Comparison of ENCODE assay signal across 19 cellular contexts in the genomic region with DNA sequence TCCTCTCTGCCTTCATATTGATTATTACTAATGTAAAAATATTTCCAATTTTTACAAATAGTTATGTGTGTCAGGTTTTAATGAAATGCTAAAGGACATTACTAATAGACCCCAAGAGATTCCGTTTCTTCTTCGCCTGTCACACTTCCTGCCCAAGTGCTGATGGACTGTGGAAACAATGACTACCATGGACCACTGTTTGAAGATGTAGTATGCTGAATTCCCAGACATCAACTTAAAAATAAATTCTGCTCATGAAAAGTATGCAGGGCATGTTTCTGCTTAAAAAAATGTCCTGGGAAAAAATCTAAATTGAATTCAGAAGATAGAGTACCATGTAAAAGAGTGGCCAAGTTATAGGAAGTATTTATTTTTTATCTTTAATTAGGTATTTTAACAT.
"Had no signal": no experiment of that assay in that cellular context is flagged by ENCODE, and none has a peak within 500 bp of the region (broad histone marks: within the 10 kb centered on the region; RNA-seq: fewer than 3 reads in every experiment).

No MANE protein-coding gene starts in this region.

- H3K27me3 ChIP-seq: body of pancreas, esophagus muscularis mucosa, heart right ventricle, pancreas, tibial nerve had no signal

- H3K36me3 ChIP-seq: esophagus muscularis mucosa, heart right ventricle, left ventricle myocardium inferior, pancreas, tibial nerve had no signal

- H3K9me3 ChIP-seq: body of pancreas, esophagus muscularis mucosa, heart right ventricle, left ventricle myocardium inferior, pancreas, tibial nerve had no signal

- H3K4me3 Mint-ChIP-seq: activated CD8-positive, alpha-beta T cell treated with anti-CD3 and anti-CD28 coated beads, Interleukin-2, amount 10 ng/mL, durations not matched to agents 7 days and 5 days; activated naive CD8-positive, alpha-beta T cell treated with anti-CD3 and anti-CD28 coated beads, Interleukin-2, amount 50 U/mL, for 24 hours; neural crest cell; stimulated activated memory B cell treated with anti-CD40 and anti-IgM and Interleukin-4, amounts not matched to agents 10 μg/mL and 1 μg/mL and 100 μg/mL, for 72 hours; T-cell had no signal

- H3K4me1 Mint-ChIP-seq: neural crest cell had no signal

- H3K27ac Mint-ChIP-seq: activated CD8-positive, alpha-beta T cell treated with anti-CD3 and anti-CD28 coated beads, Interleukin-2, amount 10 ng/mL, durations not matched to agents 7 days and 5 days; stimulated activated memory B cell treated with anti-CD40 and anti-IgM and Interleukin-4, amounts not matched to agents 10 μg/mL and 1 μg/mL and 100 μg/mL, for 72 hours; T-cell had no signal

- H3K36me3 Mint-ChIP-seq: stimulated activated memory B cell treated with anti-CD40 and anti-IgM and Interleukin-4, amounts not matched to agents 10 μg/mL and 1 μg/mL and 100 μg/mL, for 72 hours; T-cell had no signal

- H3K27ac ChIP-seq: body of pancreas, esophagus muscularis mucosa, heart right ventricle, left ventricle myocardium inferior, pancreas, tibial nerve had no signal

- ATAC-seq: activated CD8-positive, alpha-beta T cell treated with anti-CD3 and anti-CD28 coated beads, Interleukin-2, amount 10 ng/mL, durations not matched to agents 7 days and 5 days; activated naive CD8-positive, alpha-beta T cell treated with anti-CD3 and anti-CD28 coated beads, Interleukin-2, amount 50 U/mL, for 24 hours; body of pancreas; heart right ventricle; pancreas; stimulated activated memory B cell treated with anti-CD40 and anti-IgM and Interleukin-4, amounts not matched to agents 10 μg/mL and 1 μg/mL and 100 μg/mL, for 72 hours; T-cell had no signal

- H3K9me3 Mint-ChIP-seq: activated naive CD8-positive, alpha-beta T cell treated with anti-CD3 and anti-CD28 coated beads, Interleukin-2, amount 50 U/mL, for 24 hours; neural crest cell; stimulated activated memory B cell treated with anti-CD40 and anti-IgM and Interleukin-4, amounts not matched to agents 10 μg/mL and 1 μg/mL and 100 μg/mL, for 72 hours; T-cell had no signal

- H3K27me3 Mint-ChIP-seq: stimulated activated memory B cell treated with anti-CD40 and anti-IgM and Interleukin-4, amounts not matched to agents 10 μg/mL and 1 μg/mL and 100 μg/mL, for 72 hours; T-cell had no signal

- H3K4me3 ChIP-seq: body of pancreas, esophagus muscularis mucosa, heart right ventricle, left ventricle myocardium inferior, pancreas, skin epidermis, tibial nerve had no signal

- DNase-seq: activated CD4-positive, alpha-beta T cell treated with anti-CD3 and anti-CD28 coated beads for 4 hours; activated CD8-positive, alpha-beta memory T cell treated with anti-CD3 and anti-CD28 coated beads, Interleukin-2, amount 50 U/mL, for 48 hours; activated CD8-positive, alpha-beta T cell treated with anti-CD3 and anti-CD28 coated beads, Interleukin-2, amount 10 ng/mL, durations not matched to agents 7 days and 5 days; activated naive CD4-positive, alpha-beta T cell treated with Interleukin-2 at 50 U/mL for 16 hours; activated naive CD8-positive, alpha-beta T cell treated with anti-CD3 and anti-CD28 coated beads, Interleukin-2, amount 50 U/mL, for 24 hours; body of pancreas; foreskin melanocyte; heart right ventricle; islet precursor cell; left ventricle myocardium inferior; pancreas; SIG-M5; T-cell; T1000 had no signal
